Comparison of ENCODE assay signal across 27 cellular contexts in genomic region chr4:24057915-24058559, GRCh38.
"Had no signal": no experiment of that assay in that cellular context is flagged by ENCODE, and none has a peak within 500 bp of the region (broad histone marks: within the 10 kb centered on the region; RNA-seq: fewer than 3 reads in every experiment).

No MANE protein-coding gene starts in this region.

- H3K27me3 ChIP-seq: heart right ventricle, hepatocyte, neutrophil, suprapubic skin, tibial artery, upper lobe of right lung had no signal

- H3K9ac ChIP-seq: parathyroid adenoma had no signal

- H3K4me2 ChIP-seq: hepatocyte had no signal

- H3K36me3 ChIP-seq: heart right ventricle, lower lobe of right lung, neutrophil, suprapubic skin, thoracic aorta, tibial artery, upper lobe of right lung had no signal

- H3K27ac Mint-ChIP-seq: naive thymus-derived CD8-positive, alpha-beta T cell; nephron; stimulated activated naive CD8-positive, alpha-beta T cell treated with anti-CD3 and anti-CD28 coated beads, Interleukin-15, Interleukin-2, amounts not matched to agents 100 ng/mL and 50 ng/mL, for 24 hours had no signal

- H2AFZ ChIP-seq: hepatocyte, parathyroid adenoma had no signal

- H3K27ac ChIP-seq: heart right ventricle, hepatocyte, lower lobe of right lung, neutrophil, parathyroid adenoma, psoas muscle, skin epidermis, suprapubic skin, thoracic aorta, tibial artery, upper lobe of right lung had no signal

- H3K9me3 Mint-ChIP-seq: nephron, neural crest cell had no signal

- DNase-seq: heart right ventricle; islet precursor cell; left ventricle myocardium superior; lower lobe of right lung; mammary epithelial cell; mesenchymal stem cell; naive thymus-derived CD8-positive, alpha-beta T cell; occipital lobe; psoas muscle; stimulated activated CD4-positive, alpha-beta T cell treated with anti-CD3 and anti-CD28 coated beads, Interleukin-12 subunit alpha, Interleukin-12 subunit beta, amount 100 ng/mL, for 4 hours; stimulated activated CD4-positive, alpha-beta T cell treated with anti-CD3 and anti-CD28 coated beads, Interleukin-15, amount 100 ng/mL, for 24 hours; stimulated activated CD4-positive, alpha-beta T cell treated with anti-CD3 and anti-CD28 coated beads, Interleukin-2, amount 100 ng/mL, for 24 hours; stimulated activated CD4-positive, alpha-beta T cell treated with anti-CD3 and anti-CD28 coated beads, Interleukin-4, amount 100 ng/mL, for 1 hour; stimulated activated naive CD4-positive, alpha-beta T cell; tibial artery; trophoblast cell; upper lobe of right lung had no signal

- H3K27me3 Mint-ChIP-seq: stimulated activated naive CD8-positive, alpha-beta T cell treated with anti-CD3 and anti-CD28 coated beads, Interleukin-15, Interleukin-2, amounts not matched to agents 100 ng/mL and 50 ng/mL, for 24 hours had no signal

- ATAC-seq: heart right ventricle; left ventricle myocardium superior; lower lobe of right lung; naive thymus-derived CD8-positive, alpha-beta T cell; psoas muscle; sciatic nerve; upper lobe of right lung had no signal

- H3K4me3 ChIP-seq: heart right ventricle, hepatocyte, lower lobe of right lung, psoas muscle, skin epidermis, suprapubic skin, thoracic aorta, tibial artery, upper lobe of right lung had no signal

- H3K4me3 Mint-ChIP-seq: naive thymus-derived CD8-positive, alpha-beta T cell; nephron; neural crest cell; stimulated activated naive CD8-positive, alpha-beta T cell treated with anti-CD3 and anti-CD28 coated beads, Interleukin-15, Interleukin-2, amounts not matched to agents 100 ng/mL and 50 ng/mL, for 24 hours had no signal

- H3K36me3 Mint-ChIP-seq: naive thymus-derived CD8-positive, alpha-beta T cell had no signal

- H3K9me3 ChIP-seq: heart right ventricle, lower lobe of right lung, neutrophil, psoas muscle, suprapubic skin, thoracic aorta, tibial artery, upper lobe of right lung had no signal

- H3K4me1 Mint-ChIP-seq: naive thymus-derived CD8-positive, alpha-beta T cell had no signal

- H3K4me1 ChIP-seq: heart right ventricle, lower lobe of right lung, parathyroid adenoma, psoas muscle, suprapubic skin, tibial artery, upper lobe of right lung had no signal
